22 cellular contexts compared by ENCODE assay signal in the genomic region with DNA sequence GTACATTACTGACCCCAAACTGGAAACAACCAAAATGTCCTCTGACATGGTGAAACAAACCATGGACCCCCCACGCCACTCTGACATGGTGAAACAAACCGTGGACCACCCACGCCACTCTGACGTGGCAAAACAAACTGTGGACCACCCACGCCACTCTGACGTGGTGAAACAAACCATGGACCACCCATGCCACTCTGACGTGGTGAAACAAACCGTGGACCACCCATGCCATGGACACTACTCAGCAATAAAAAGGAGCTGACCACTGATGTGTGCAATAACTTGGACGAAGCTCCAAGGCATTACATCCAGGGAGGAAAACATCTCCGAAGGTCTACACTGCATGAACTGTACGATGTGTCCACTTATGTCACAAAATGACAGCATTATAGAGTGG. TPM values are rescaled to one million over a fixed set of nuclear protein-coding genes. Genes with fewer than 3 reads are reported as not detected.
DNase-seq lines count a peak whose midpoint lies in the region; ATAC-seq, FAIRE-seq and TF ChIP-seq lines count a peak whose summit lies in the region.
"Had no signal": no experiment of that assay in that cellular context is flagged by ENCODE, and none has a peak within 500 bp of the region (broad histone marks: within the 10 kb centered on the region; RNA-seq: fewer than 3 reads in every experiment).

No MANE protein-coding gene starts in this region.

- no peak for ATAC-seq in IMR-90 (ENCODE audit: low read depth)
- no peak for ATAC-seq in psoas muscle

- TF ChIP-seq POLR2A in IMR-90 (IDR thresholded peaks at IDR 0.05; ENCODE audit: low read depth, low read length), result no peak
- TF ChIP-seq POLR2A in H1 (IDR thresholded peaks at IDR 0.05; ENCODE audit: control extremely low read depth in 1 of 2, low read depth in 2 of 2, low read length in 2 of 2), result no peak

- TF ChIP-seq EP300 in H1 (IDR thresholded peaks at IDR 0.05; ENCODE audit: borderline replicate concordance in 1 of 2, low read depth in 2 of 2, low read length in 2 of 2), result no peak

- H3K18ac ChIP-seq in IMR-90 (ENCODE audit: low read depth, low read length) (no peak overlapping the region), H1 (ENCODE audit: extremely low read depth, low read length) (no peak overlapping the region), trophoblast cell (ENCODE audit: low read length) (no peak overlapping the region)

- H3K4me1 ChIP-seq in IMR-90 (ENCODE audit: control insufficient read depth, insufficient read depth, low read length) (peaks cover 7% of the 10 kb centered on the region), H1 (replicated peaks in 1 of 4; ENCODE audit: control insufficient read depth in 3 of 4, insufficient read depth in 4 of 4, low read length in 3 of 4) (peaks cover 0 to 9% (median under 1%) of the 10 kb centered on the region in 4 experiments; a peak in 1 of 7 replicates), trophoblast cell (ENCODE audit: control insufficient read depth in 1 of 2, insufficient read depth in 2 of 2, low read length in 2 of 2) (peaks cover 0 to 3% of the 10 kb centered on the region in 2 experiments), psoas muscle (peaks cover 11% of the 10 kb centered on the region)
- H3K4me1 ChIP-seq: BE2C had no signal

- no peak overlapping the region for H4K91ac ChIP-seq in IMR-90 (ENCODE audit: insufficient read depth, low read depth, low read length)
- H4K91ac ChIP-seq in H1 (replicated peaks; ENCODE audit: insufficient read length, low read length), result no peak overlapping the region
- no peak overlapping the region for H4K91ac ChIP-seq in trophoblast cell (ENCODE audit: low read depth, low read length)

- H3K23ac ChIP-seq in IMR-90 (ENCODE audit: low read depth, low read length) (no peak overlapping the region), H1 (ENCODE audit: insufficient read length) (no peak overlapping the region), trophoblast cell (ENCODE audit: low read length) (no peak overlapping the region)

- H3K9me3 Mint-ChIP-seq in HFFc6, result no peaks in the 10 kb centered on the region
- H3K9me3 Mint-ChIP-seq: CD8-positive, alpha-beta memory T cell had no signal

- no peak for TF ChIP-seq CTCF in HFFc6 (IDR thresholded peaks at IDR 0.05)
- no peak for TF ChIP-seq CTCF in IMR-90 (conservative IDR thresholded peaks at IDR 0.05; ENCODE audit: low read depth, low read length)
- no peak for TF ChIP-seq CTCF in H1 (IDR thresholded peaks at IDR 0.05; ENCODE audit: control extremely low read depth in 1 of 3, insufficient read depth in 1 of 3, low read depth in 1 of 3, low read length in 3 of 3)
- no peak for TF ChIP-seq CTCF in psoas muscle (IDR thresholded peaks at IDR 0.05)

- peaks cover 11% of the 10 kb centered on the region for H3K9me1 ChIP-seq in IMR-90 (ENCODE audit: insufficient read depth, low read length)

- H2AFZ ChIP-seq in IMR-90 (replicated peaks; ENCODE audit: low read length, poor library complexity) (no peak overlapping the region), H1 (ENCODE audit: low read length) (no peak overlapping the region), trophoblast cell (ENCODE audit: insufficient read depth, low read length, poor library complexity) (no peak overlapping the region)

- H2AK9ac ChIP-seq in IMR-90 (replicated peaks; ENCODE audit: low read depth, low read length, poor library complexity), result no peak overlapping the region

- no peak overlapping the region for H3K4me3 Mint-ChIP-seq in HFFc6

- WGBS in IMR-90 (ENCODE audit: extremely low coverage in 2 of 2, insufficient read length in 1 of 2), 2 experiments, result 100% methylated on average over 6 of the region's 11 CpGs; no CpG with 5 or more reads in 1 of the 2 experiments
- WGBS in H1 (ENCODE audit: extremely low coverage in 1 of 2, insufficient coverage in 1 of 2, insufficient read length in 1 of 2, insufficient replicate concordance in 2 of 2, low coverage in 1 of 2, low lambda C conversion rate in 2 of 2, missing lambda C conversion rate in 1 of 2), 2 experiments, result 89% methylated on average over 11 of the region's 11 CpGs; no CpG with 5 or more reads in 1 of the 2 experiments
- no CpG with 5 or more reads among the region's 11 CpGs for WGBS in trophoblast cell (ENCODE audit: extremely low coverage, insufficient coverage, insufficient read length)
- WGBS in psoas muscle, 3 donors, result 85 to 90% (median 88%) methylated on average over 11 of the region's 11 CpGs

- no peak overlapping the region for H2BK12ac ChIP-seq in H1 (ENCODE audit: low read depth, low read length)
- H2BK12ac ChIP-seq in trophoblast cell (ENCODE audit: low read length), result no peak overlapping the region

- in situ Hi-C loops in IMR-90 (cut with MboI; ENCODE audit: low sequenced_read_pairs), result no loop called here

- DNase-seq in HFFc6 (no peak), IMR-90 (no peak), H1 (ENCODE audit: low read depth in 1 of 2, low spot score in 2 of 2) (no peak), trophoblast cell (no peak), mucosa of gallbladder (ENCODE audit: low spot score) (no peak), RKO (ENCODE audit: low spot score) (no peak), psoas muscle (no peak)
- DNase-seq: ACHN; BE2C; C1 segment of cervical spinal cord; CD4-positive, CD25-positive, alpha-beta regulatory T cell; CD8-positive, alpha-beta memory T cell; COR-L47; DMS 273 treated with DMSO at 0.1 percent for 48 hours; DMS53; DND-41; EL had no signal

- no peak overlapping the region for H3K9ac ChIP-seq in IMR-90 (ENCODE audit: low read depth, low read length)
- no peak overlapping the region for H3K9ac ChIP-seq in H1 (replicated peaks in 1 of 4; ENCODE audit: extremely low read depth in 1 of 4, low read depth in 3 of 4, low read length in 3 of 4)
- H3K9ac ChIP-seq in trophoblast cell (ENCODE audit: low read length), result peak overlapping the region; percentile 41

- peaks cover 51% of the 10 kb centered on the region for H3K36me3 Mint-ChIP-seq in HFFc6 (ENCODE audit: low read depth)

- peak overlapping the region; percentile 6; the same call in 1 of the 2 replicates for H3K27ac Mint-ChIP-seq in HFFc6
- H3K27ac Mint-ChIP-seq: CD4-positive, CD25-positive, alpha-beta regulatory T cell had no signal

- no peak overlapping the region for H2BK20ac ChIP-seq in IMR-90 (ENCODE audit: low read depth, low read length)
- no peak overlapping the region for H2BK20ac ChIP-seq in H1 (ENCODE audit: low read length)

- H3K27ac ChIP-seq in IMR-90 (ENCODE audit: insufficient read depth, low read length), result peak overlapping the region; percentile 21; the same call in 1 of the 2 replicates
- H3K27ac ChIP-seq in H1 (ENCODE audit: low read depth, low read length), result no peak overlapping the region
- H3K27ac ChIP-seq in trophoblast cell (ENCODE audit: low read depth, low read length), result no peak overlapping the region
- H3K27ac ChIP-seq in psoas muscle, result no peak overlapping the region
- H3K27ac ChIP-seq: HL-60 had no signal

- no peak for FAIRE-seq in H1 (lab: Jason Lieb, UNC)
- FAIRE-seq: A204.1, GM12891, GM19239 had no signal

- H3K4me2 ChIP-seq in IMR-90 (ENCODE audit: low read depth, low read length) (no peak overlapping the region), H1 (ENCODE audit: insufficient read depth in 1 of 2, low read depth in 2 of 2, low read length in 2 of 2) (no peak overlapping the region), trophoblast cell (ENCODE audit: low read length) (no peak overlapping the region)

- peaks cover 0 to 16% of the 10 kb centered on the region in 2 experiments; a peak in 2 of 4 replicates for H3K79me2 ChIP-seq in H1 (ENCODE audit: control insufficient read depth in 1 of 2, insufficient read depth in 2 of 2, low read length in 2 of 2)
- H3K79me2 ChIP-seq in trophoblast cell (ENCODE audit: control insufficient read depth, insufficient read depth, low read length, poor library complexity), result peaks cover 15% of the 10 kb centered on the region

- H3K14ac ChIP-seq in IMR-90 (replicated peaks; ENCODE audit: low read depth, low read length), result no peak overlapping the region
- H3K14ac ChIP-seq in H1 (ENCODE audit: insufficient read length), result no peak overlapping the region
- H3K14ac ChIP-seq in trophoblast cell (ENCODE audit: low read length), result no peak overlapping the region

- H4K20me1 ChIP-seq in IMR-90 (ENCODE audit: insufficient read depth, low read length), result peaks cover 11% of the 10 kb centered on the region
- H4K20me1 ChIP-seq in H1 (replicated peaks in 1 of 2; ENCODE audit: control insufficient read depth in 1 of 2, insufficient read depth in 2 of 2, low read length in 2 of 2), result peaks cover 2 to 9% of the 10 kb centered on the region in 2 experiments

- peaks cover 11% of the 10 kb centered on the region for H3K27me3 Mint-ChIP-seq in HFFc6 (ENCODE audit: insufficient read depth)

- H3K36me3 ChIP-seq in IMR-90 (ENCODE audit: control insufficient read depth, insufficient read depth, low read length) (peaks cover 25% of the 10 kb centered on the region), H1 (ENCODE audit: control insufficient read depth in 2 of 4, insufficient read depth in 4 of 4, low read length in 3 of 4) (peaks cover 0 to 5% (median 0%) of the 10 kb centered on the region in 4 experiments; a peak in 3 of 8 replicates), trophoblast cell (ENCODE audit: control insufficient read depth in 1 of 2, insufficient read depth in 2 of 2, low read length in 2 of 2) (peaks cover 31 to 44% of the 10 kb centered on the region in 2 experiments), psoas muscle (ENCODE audit: insufficient read depth in 1 of 2, low read depth in 1 of 2) (peaks cover 2 to 11% of the 10 kb centered on the region in 2 donors)

- no peak overlapping the region for H3K56ac ChIP-seq in IMR-90 (ENCODE audit: extremely low read depth, insufficient read depth, low read length)
- H3K56ac ChIP-seq in H1 (replicated peaks; ENCODE audit: insufficient read length, low read depth, low read length), result no peak overlapping the region

- POLR2A ChIA-PET in IMR-90 (lab: Charles Lee; ENCODE audit: unreplicated experiment), result no interaction called here
- POLR2A ChIA-PET in H1 (lab: Charles Lee; ENCODE audit: partially characterized antibody), result interaction anchor here (1.0 kb wide), 1 partner anchor 9 kb away, joined by 3 read pairs; no protein-coding TSS in a partner anchor

- H3K23me2 ChIP-seq in H1 (ENCODE audit: low read depth, low read length), result peaks cover 7% of the 10 kb centered on the region; the same call in 1 of the 2 replicates

- no peak overlapping the region for H4K5ac ChIP-seq in IMR-90 (ENCODE audit: low read depth, low read length)
- H4K5ac ChIP-seq in H1 (ENCODE audit: insufficient read length, low read depth, low read length), result no peak overlapping the region

- CTCF ChIA-PET in IMR-90 (lab: Yijun Ruan, JAX) (no interaction called here), H1 (lab: Charles Lee; ENCODE audit: partially characterized antibody) (interaction anchor here (0.6 to 1.4 kb wide), 2 partner anchors 16 to 295 kb away, joined by 3 to 4 read pairs; no protein-coding TSS in a partner anchor)

- peaks cover 19% of the 10 kb centered on the region for H3K4me1 Mint-ChIP-seq in HFFc6 (ENCODE audit: low read depth)

- 0 out of 2 replicates have a peak overlapping the region, but pooled peaks have one; percentile 12 for H3K4ac ChIP-seq in IMR-90 (ENCODE audit: low read depth, low read length)
- no peak overlapping the region for H3K4ac ChIP-seq in H1 (replicated peaks; ENCODE audit: insufficient read length, low read depth, low read length)
- no peak overlapping the region for H3K4ac ChIP-seq in trophoblast cell (ENCODE audit: low read depth, low read length)

- TF ChIP-seq RAD21 in IMR-90 (IDR thresholded peaks at IDR 0.05; ENCODE audit: low read length), result no peak
- no peak for TF ChIP-seq RAD21 in H1 (IDR thresholded peaks at IDR 0.05 in 1 of 2, conservative IDR thresholded peaks at IDR 0.05 in 1 of 2; ENCODE audit: low read depth in 2 of 2, low read length in 2 of 2)

- H2BK5ac ChIP-seq in IMR-90 (ENCODE audit: low read depth, low read length, poor library complexity, severe bottlenecking), result peak overlapping the region; percentile 4
- H2BK5ac ChIP-seq in H1 (ENCODE audit: low read depth, low read length), result no peak overlapping the region
- H2BK5ac ChIP-seq in trophoblast cell (ENCODE audit: low read depth, low read length, poor library complexity), result no peak overlapping the region

- dilution Hi-C loops in IMR-90 (cut with HindIII; ENCODE audit: low sequenced_read_pairs, unreplicated experiment), result no loop called here

- H3K9me3 ChIP-seq in IMR-90 (ENCODE audit: control insufficient read depth, insufficient read depth, low read length) (no peaks in the 10 kb centered on the region), H1 (ENCODE audit: insufficient read depth in 2 of 2, low read depth in 1 of 2, low read length in 1 of 2) (no peaks in the 10 kb centered on the region), trophoblast cell (ENCODE audit: insufficient read depth, low read depth, low read length) (peaks cover 2% of the 10 kb centered on the region), psoas muscle (no peaks in the 10 kb centered on the region)
- H3K9me3 ChIP-seq: BE2C had no signal

- no peak overlapping the region for H3K4me3 ChIP-seq in IMR-90 (ENCODE audit: insufficient read depth, low read depth, low read length)
- no peak overlapping the region for H3K4me3 ChIP-seq in H1 (ENCODE audit: extremely low read depth in 1 of 4, insufficient read depth in 2 of 4, low read depth in 3 of 4, low read length in 4 of 4)
- H3K4me3 ChIP-seq in trophoblast cell (ENCODE audit: low read depth, low read length), result no peak overlapping the region
- no peak overlapping the region for H3K4me3 ChIP-seq in psoas muscle
- H3K4me3 ChIP-seq: HAP-1 had no signal

- H3K27me3 ChIP-seq in IMR-90 (ENCODE audit: control insufficient read depth, insufficient read depth, low read length) (no peaks in the 10 kb centered on the region), H1 (replicated peaks in 1 of 4; ENCODE audit: control insufficient read depth in 3 of 4, extremely low read depth in 1 of 4, insufficient read depth in 3 of 4, low read length in 3 of 4) (no peaks in the 10 kb centered on the region), trophoblast cell (ENCODE audit: insufficient read depth, low read length) (no peaks in the 10 kb centered on the region), psoas muscle (ENCODE audit: insufficient read depth in 3 of 3, low read length in 2 of 3) (no peaks in the 10 kb centered on the region)
- H3K27me3 ChIP-seq: BE2C had no signal

- no TSS peak for BruUV-seq in IMR-90 (replicated peaks; lab: Mats Ljungman, UMichigan)

- H2BK120ac ChIP-seq in IMR-90 (ENCODE audit: low read depth, low read length) (no peak overlapping the region), H1 (replicated peaks; ENCODE audit: low read depth, low read length) (no peak overlapping the region), trophoblast cell (ENCODE audit: insufficient read depth, low read length, poor library complexity) (no peak overlapping the region)

- intact Hi-C loops in IMR-90 (cut with micrococcal nuclease) (no loop called here), psoas muscle (cut with DNase I) (no loop called here)

- H3K79me1 ChIP-seq in IMR-90 (ENCODE audit: low read depth in 1 of 2, low read length in 2 of 2) (peaks cover 0 to 38% of the 10 kb centered on the region in 2 experiments), H1 (ENCODE audit: low read depth, low read length) (peaks cover 6% of the 10 kb centered on the region), trophoblast cell (ENCODE audit: low read length) (peaks cover 11% of the 10 kb centered on the region)

- H2BK15ac ChIP-seq in IMR-90 (ENCODE audit: low read depth, low read length) (no peak overlapping the region), H1 (ENCODE audit: low read length) (no peak overlapping the region)

- H4K12ac ChIP-seq in trophoblast cell (ENCODE audit: low read depth, low read length), result no peak overlapping the region

- H2AK5ac ChIP-seq in IMR-90 (ENCODE audit: low read depth, low read length), result peak overlapping the region; percentile 60; the same call in 1 of the 2 replicates
- H2AK5ac ChIP-seq in H1 (ENCODE audit: low read depth, low read length), result no peak overlapping the region
- no peak overlapping the region for H2AK5ac ChIP-seq in trophoblast cell (ENCODE audit: low read length)

- H4K8ac ChIP-seq in IMR-90 (ENCODE audit: low read depth in 2 of 2, low read length in 2 of 2) (no peak overlapping the region), H1 (ENCODE audit: extremely low read depth, insufficient read depth, low read length) (no peak overlapping the region), trophoblast cell (ENCODE audit: low read depth, low read length) (no peak overlapping the region)

RNA-seq across cellular contexts. Expression of gene GOLGA3, which starts 3.1 kb away (rescaled TPM):
- 100 to 1,000 TPM; 108 to 121 (median 115) TPM for total RNA-seq in HFFc6 (2021; fragmentation: NEBNext Ultra II Directional; extraction: Animal tissue kit (Norgen Biotek cat#: 25700))
- total RNA-seq in IMR-90 (2012; rRNA removed), result 99.8 and 102 TPM in 2 replicates
- 39.6 and 41.1 TPM in 2 replicates for polyA plus RNA-seq in IMR-90 (2012; rRNA removed)
- 28.7 and 29.9 TPM in 2 replicates for polyA plus RNA-seq in IMR-90 (2012; cell fraction: cytosol; rRNA removed)
- polyA plus RNA-seq in IMR-90 (2012; cell fraction: nucleus; rRNA removed; ENCODE audit: low replicate concordance), result 62.0 and 68.6 TPM in 2 replicates
- 33.1 and 33.4 TPM in 2 replicates for total RNA-seq in H1 (2021; fragmentation: NEBNext Ultra II Directional; extraction: Animal tissue kit (Norgen Biotek cat#: 25700))
- 6.4 and 8.4 TPM in 2 replicates for polyA plus RNA-seq in H1 (2011; rRNA removed)
- 11.0 TPM for polyA plus RNA-seq in H1 (2011; cell fraction: cytosol; rRNA removed)
- polyA plus RNA-seq in H1 (2011; cell fraction: nucleus; rRNA removed), result 16.8 TPM
- 11.9 to 16.4 TPM (median 13.1 TPM) in 4 replicates for polyA plus RNA-seq in H1 (2012, experiment 1 of 2)
- 2.6 TPM for polyA plus RNA-seq in H1 (2012, experiment 2 of 2)
- 8.2 TPM for polyA plus RNA-seq in H1 (2013, experiment 1 of 2)
- 8.1 TPM for polyA plus RNA-seq in H1 (2013, experiment 2 of 2)
- polyA minus RNA-seq in H1 (2011; rRNA and poly(A)+ RNA removed), result 21.1 and 21.8 TPM in 2 replicates
- 21.1 TPM for polyA minus RNA-seq in H1 (2011; cell fraction: cytosol; rRNA and poly(A)+ RNA removed)
- polyA minus RNA-seq in H1 (2011; cell fraction: nucleus; rRNA and poly(A)+ RNA removed), result 28.4 TPM
- 24.5 and 26.4 TPM in 2 replicates for polyA plus RNA-seq in trophoblast cell (2013)
- 72.2 TPM for total RNA-seq in mucosa of gallbladder
- total RNA-seq in psoas muscle, result 10 to 100 TPM; 25.2 to 40.8 (median 31.5) TPM
- polyA plus RNA-seq in psoas muscle, result 10 to 100 TPM in 2 of 3 donors, 1 to 10 TPM in 1; 7.5 to 32.6 (median 14.0) TPM

RNA-seq across cellular contexts. Expression of gene CHFR, which starts 55.6 kb away (rescaled TPM):
- total RNA-seq in HFFc6 (2021; fragmentation: NEBNext Ultra II Directional; extraction: Animal tissue kit (Norgen Biotek cat#: 25700)), result 10 to 100 TPM; 23.1 to 30.0 (median 26.2) TPM
- total RNA-seq in IMR-90 (2012; rRNA removed) (11.4 and 13.4 TPM in 2 replicates), mucosa of gallbladder (35.2 TPM), psoas muscle (10 to 100 TPM in 2 of 4 donors, 1 to 10 TPM in 2; 7.9 to 13.8 (median 11.3) TPM)
- polyA plus RNA-seq in IMR-90 (2012; rRNA removed) (29.9 and 35.3 TPM in 2 replicates), H1 (2011; rRNA removed) (31.4 and 58.8 TPM in 2 replicates), psoas muscle (10 to 100 TPM in 1 of 3 donors, 1 to 10 TPM in 2; 7.0 to 15.0 (median 9.8) TPM)
- 18.3 and 22.6 TPM in 2 replicates for polyA plus RNA-seq in IMR-90 (2012; cell fraction: cytosol; rRNA removed)
- polyA plus RNA-seq in IMR-90 (2012; cell fraction: nucleus; rRNA removed; ENCODE audit: low replicate concordance), result 136 and 171 TPM in 2 replicates
- total RNA-seq in H1 (2021; fragmentation: NEBNext Ultra II Directional; extraction: Animal tissue kit (Norgen Biotek cat#: 25700)), result 44.6 and 45.2 TPM in 2 replicates
- 46.5 TPM for polyA plus RNA-seq in H1 (2011; cell fraction: cytosol; rRNA removed)
- polyA plus RNA-seq in H1 (2011; cell fraction: nucleus; rRNA removed), result 107 TPM
- 34.1 to 36.9 TPM (median 35.8 TPM) in 4 replicates for polyA plus RNA-seq in H1 (2012, experiment 1 of 2)
- 34.9 TPM for polyA plus RNA-seq in H1 (2012, experiment 2 of 2)
- 26.8 TPM for polyA plus RNA-seq in H1 (2013, experiment 1 of 2)
- polyA plus RNA-seq in H1 (2013, experiment 2 of 2), result 25.1 TPM
- 82.5 and 105 TPM in 2 replicates for polyA minus RNA-seq in H1 (2011; rRNA and poly(A)+ RNA removed)
- polyA minus RNA-seq in H1 (2011; cell fraction: cytosol; rRNA and poly(A)+ RNA removed), result 37.5 TPM
- 38.0 TPM for polyA minus RNA-seq in H1 (2011; cell fraction: nucleus; rRNA and poly(A)+ RNA removed)
- polyA plus RNA-seq in trophoblast cell (2013), result 35.2 and 35.8 TPM in 2 replicates
